11 cellular contexts compared by ENCODE assay signal in the genomic region with DNA sequence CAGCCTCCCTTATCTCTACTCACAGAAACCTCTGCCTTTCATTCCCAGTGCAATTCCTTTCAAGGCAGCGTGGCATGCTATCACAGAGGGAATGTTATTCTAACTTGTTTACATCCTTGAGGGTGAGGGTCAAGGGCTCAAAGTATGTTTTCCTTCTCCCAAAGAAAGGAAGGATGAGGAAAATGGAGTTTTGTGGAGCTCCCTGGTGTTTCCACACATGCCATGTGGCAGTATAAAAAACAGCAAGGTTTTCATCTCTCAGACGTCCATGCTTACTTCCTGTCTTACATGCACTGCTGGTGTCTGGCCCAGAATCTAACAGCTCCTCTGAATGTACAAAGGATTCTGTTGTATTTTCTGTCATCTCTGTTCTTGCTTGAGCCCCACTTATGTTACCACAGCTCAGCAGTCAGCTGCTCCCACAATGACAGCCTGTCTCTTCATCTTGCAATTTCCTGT.
DNase-seq lines count a peak whose midpoint lies in the region; ATAC-seq and TF ChIP-seq lines count a peak whose summit lies in the region.
"Had no signal": no experiment of that assay in that cellular context is flagged by ENCODE, and none has a peak within 500 bp of the region (broad histone marks: within the 10 kb centered on the region; RNA-seq: fewer than 3 reads in every experiment).

No MANE protein-coding gene starts in this region.

- DNase-seq in cardiac muscle cell (ENCODE audit: low read depth in 1 of 2, low spot score in 1 of 2) (peak; percentile 40 to 85), right atrium auricular region (ENCODE audit: low spot score) (no peak), dorsolateral prefrontal cortex (peak in 4 of 10 donors; percentile 5 to 66 (median 36)), midbrain (lab: John Stamatoyannopoulos, UW) (peak; percentile 41), uterus (no peak), DMS79 (lab: John Stamatoyannopoulos, UW) (no peak)
- DNase-seq: NCI-H510A, T-cell had no signal

- H3K4me1 ChIP-seq in cardiac muscle cell (ENCODE audit: low read depth), result peaks cover 17% of the 10 kb centered on the region
- peaks cover 0 to 9% of the 10 kb centered on the region in 2 donors for H3K4me1 ChIP-seq in right atrium auricular region
- peaks cover 0 to 4% of the 10 kb centered on the region in 2 donors for H3K4me1 ChIP-seq in uterus
- H3K4me1 ChIP-seq: parathyroid adenoma had no signal

- ATAC-seq in HG02852 (IDR thresholded peaks at IDR 0.05; ENCODE audit: unreplicated experiment), result no peak
- ATAC-seq in GM21723 (IDR thresholded peaks at IDR 0.05; ENCODE audit: unreplicated experiment), result no peak

- no peak for TF ChIP-seq CTCF in cardiac muscle cell (IDR thresholded peaks at IDR 0.05; ENCODE audit: low read depth, low read length)
- TF ChIP-seq CTCF in right atrium auricular region (IDR thresholded peaks at IDR 0.05), result no peak
- TF ChIP-seq CTCF in dorsolateral prefrontal cortex (IDR thresholded peaks at IDR 0.05 in 54 of 56, conservative IDR thresholded peaks at IDR 0.05 in 2 of 56; ENCODE audit: low read depth in 1 of 56, partially characterized antibody in 56 of 56), result peak in 3 of 56 donors; percentile 11 to 20 (median 14)
- TF ChIP-seq CTCF in uterus (IDR thresholded peaks at IDR 0.05), result no peak

- H3K4me3 ChIP-seq in cardiac muscle cell, result no peak overlapping the region
- no peak overlapping the region for H3K4me3 ChIP-seq in right atrium auricular region
- peak overlapping the region in 13 of 59 donors; percentile 1 to 24 (median 18) for H3K4me3 ChIP-seq in dorsolateral prefrontal cortex
- H3K4me3 ChIP-seq in uterus, result no peak overlapping the region

- H3K27ac ChIP-seq in cardiac muscle cell, result peak overlapping the region; percentile 78
- no peak overlapping the region for H3K27ac ChIP-seq in right atrium auricular region
- peak overlapping the region in 57 of 59 donors; percentile 7 to 86 (median 70) for H3K27ac ChIP-seq in dorsolateral prefrontal cortex
- peak overlapping the region; percentile 25 to 61 for H3K27ac ChIP-seq in uterus
- H3K27ac ChIP-seq: parathyroid adenoma had no signal

- intact Hi-C loops in dorsolateral prefrontal cortex (cut with DNase I), result loop anchor here (5.0 to 10.0 kb wide), 2 partner anchors 126 to 128 kb away; a partner anchor contains a TSS
- intact Hi-C loops in uterus (cut with DNase I; ENCODE audit: low total_unique reads), result loop anchor here (5.0 kb wide), 1 partner anchor 43 kb away; no protein-coding TSS in a partner anchor

- H3K36me3 ChIP-seq in cardiac muscle cell, result no peaks in the 10 kb centered on the region
- no peaks in the 10 kb centered on the region for H3K36me3 ChIP-seq in right atrium auricular region
- no peaks in the 10 kb centered on the region for H3K36me3 ChIP-seq in uterus

- no peak for TF ChIP-seq POLR2A in uterus (IDR thresholded peaks at IDR 0.05)

- no peaks in the 10 kb centered on the region for H3K9me3 ChIP-seq in cardiac muscle cell (ENCODE audit: low read depth)
- H3K9me3 ChIP-seq in right atrium auricular region, result no peaks in the 10 kb centered on the region
- no peaks in the 10 kb centered on the region for H3K9me3 ChIP-seq in uterus

- H3K27me3 ChIP-seq in cardiac muscle cell, result no peaks in the 10 kb centered on the region
- no peaks in the 10 kb centered on the region for H3K27me3 ChIP-seq in right atrium auricular region
- no peaks in the 10 kb centered on the region for H3K27me3 ChIP-seq in dorsolateral prefrontal cortex
- H3K27me3 ChIP-seq in uterus, result no peaks in the 10 kb centered on the region

Comparison
In these comparisons a context has a peak if more than half of its experiments do, and no peak if none do; other contexts are left out.
1. DNase-seq: peak in cardiac muscle cell (2 of 2) and midbrain (single experiment); none in right atrium auricular region (single experiment), uterus (0 of 2) and DMS79 (single experiment).
2. H3K27ac ChIP-seq: peak in cardiac muscle cell (single experiment), dorsolateral prefrontal cortex (57 of 59) and uterus (2 of 2); none in right atrium auricular region (0 of 2).